In genomic region chr2:218405365-218406208, GRCh38 we compare ENCODE assay signal across 8 cellular contexts. TPM values are rescaled to one million over a fixed set of nuclear protein-coding genes. Genes with fewer than 3 reads are reported as not detected.
DNase-seq lines count a peak whose midpoint lies in the region; ATAC-seq lines count a peak whose summit lies in the region.

No MANE protein-coding gene starts in this region.

- peak overlapping the region; percentile 79 for H3K27ac Mint-ChIP-seq in activated CD4-positive, alpha-beta T cell treated with anti-CD3 and anti-CD28 coated beads for 36 hours
- peak overlapping the region; percentile 80 for H3K27ac Mint-ChIP-seq in activated naive CD8-positive, alpha-beta T cell treated with anti-CD3 and anti-CD28 coated beads, Interleukin-2, amount 50 U/mL, for 24 hours

- H3K36me3 ChIP-seq in subcutaneous abdominal adipose tissue (ENCODE audit: control insufficient read depth in 5 of 5, insufficient read depth in 5 of 5, low read length in 5 of 5): peaks cover 0 to 42% (median 30%) of the 10 kb centered on the region in 5 donors

- H3K27me3 Mint-ChIP-seq in activated CD4-positive, alpha-beta T cell treated with anti-CD3 and anti-CD28 coated beads for 36 hours: peaks cover 5% of the 10 kb centered on the region
- H3K27me3 Mint-ChIP-seq in activated naive CD8-positive, alpha-beta T cell treated with anti-CD3 and anti-CD28 coated beads, Interleukin-2, amount 50 U/mL, for 24 hours: peaks cover 9% of the 10 kb centered on the region

- peak; percentile 50 for DNase-seq in activated CD4-positive, alpha-beta T cell treated with anti-CD3 and anti-CD28 coated beads for 36 hours
- no peak for DNase-seq in activated CD4-positive, alpha-beta T cell treated with anti-CD3 and anti-CD28 coated beads, Interleukin-2, amount 50 U/mL, for 4 hours
- peak; percentile 45 for DNase-seq in activated naive CD8-positive, alpha-beta T cell treated with anti-CD3 and anti-CD28 coated beads, Interleukin-2, amount 50 U/mL, for 24 hours
- DNase-seq in left colon: peak; percentile 57 to 59
- DNase-seq in NCI-H524 treated with DMSO at 0.1 percent for 48 hours (lab: John Stamatoyannopoulos, UW): no peak

- H3K36me3 Mint-ChIP-seq in activated CD4-positive, alpha-beta T cell treated with anti-CD3 and anti-CD28 coated beads for 36 hours (ENCODE audit: low read depth): peaks cover 18% of the 10 kb centered on the region
- H3K36me3 Mint-ChIP-seq in activated naive CD8-positive, alpha-beta T cell treated with anti-CD3 and anti-CD28 coated beads, Interleukin-2, amount 50 U/mL, for 24 hours (ENCODE audit: low read depth): peaks cover 13% of the 10 kb centered on the region

- peak overlapping the region in 4 of 5 donors; percentile 9 to 70 (median 46) for H3K9ac ChIP-seq in subcutaneous abdominal adipose tissue (ENCODE audit: low read length in 5 of 5)

- H3K4me1 ChIP-seq in subcutaneous abdominal adipose tissue (ENCODE audit: control insufficient read depth in 5 of 5, insufficient read depth in 5 of 5, low read length in 5 of 5): peaks cover 12 to 62% (median 54%) of the 10 kb centered on the region in 5 donors

- H3K9me3 ChIP-seq in subcutaneous abdominal adipose tissue (ENCODE audit: control insufficient read depth in 5 of 5, low read length in 5 of 5): no peaks in the 10 kb centered on the region

- peak overlapping the region; percentile 44 to 58 (median 47) for H3K4me3 ChIP-seq in subcutaneous abdominal adipose tissue (ENCODE audit: low read depth in 1 of 5, low read length in 5 of 5)

- no peaks in the 10 kb centered on the region for H3K9me3 Mint-ChIP-seq in activated CD4-positive, alpha-beta T cell treated with anti-CD3 and anti-CD28 coated beads for 36 hours (ENCODE audit: low read depth)
- H3K9me3 Mint-ChIP-seq in activated naive CD8-positive, alpha-beta T cell treated with anti-CD3 and anti-CD28 coated beads, Interleukin-2, amount 50 U/mL, for 24 hours: no peaks in the 10 kb centered on the region

- POLR2A ChIA-PET in activated CD4-positive, alpha-beta T cell treated with anti-CD3 and anti-CD28 coated beads for 36 hours (lab: Charles Lee): no interaction called here

- intact Hi-C loops in activated CD4-positive, alpha-beta T cell treated with anti-CD3 and anti-CD28 coated beads for 36 hours (cut with DNase I, micrococcal nuclease): loop anchor here (1.0 to 10.0 kb wide), 13 partner anchors 9 to 1139 kb away; partner anchors contain the start of genes CNOT9 (in 2 of the 2), USP37 (in 2 of the 2), AAMP (in 1 of the 2) and BCS1L (in 1 of the 2)
- intact Hi-C loops in left colon (cut with DNase I, micrococcal nuclease): loop anchor here in 1 of 2 donors (5.0 kb wide), 1 partner anchor 62 kb away; no protein-coding TSS in a partner anchor

- CTCF ChIA-PET in activated CD4-positive, alpha-beta T cell treated with anti-CD3 and anti-CD28 coated beads for 36 hours (lab: Charles Lee): no interaction called here

- ATAC-seq in activated CD4-positive, alpha-beta T cell treated with anti-CD3 and anti-CD28 coated beads for 36 hours: peak; percentile 0
- ATAC-seq in HG03469 (IDR thresholded peaks at IDR 0.05; ENCODE audit: unreplicated experiment) (peak; percentile 4), left colon (peak; percentile 20), esophagus mucosa (no peak)
- ATAC-seq in activated naive CD8-positive, alpha-beta T cell treated with anti-CD3 and anti-CD28 coated beads, Interleukin-2, amount 50 U/mL, for 24 hours: no peak

- H3K27ac ChIP-seq in subcutaneous abdominal adipose tissue (ENCODE audit: low read depth, low read length): peak overlapping the region; percentile 81

- H3K27me3 ChIP-seq in subcutaneous abdominal adipose tissue (ENCODE audit: control insufficient read depth in 5 of 5, insufficient read depth in 4 of 5, low read length in 5 of 5): no peaks in the 10 kb centered on the region

- H3K4me1 Mint-ChIP-seq in activated CD4-positive, alpha-beta T cell treated with anti-CD3 and anti-CD28 coated beads for 36 hours: peaks cover 40% of the 10 kb centered on the region
- peaks cover 43% of the 10 kb centered on the region for H3K4me1 Mint-ChIP-seq in activated naive CD8-positive, alpha-beta T cell treated with anti-CD3 and anti-CD28 coated beads, Interleukin-2, amount 50 U/mL, for 24 hours

- H3K4me3 Mint-ChIP-seq in activated CD4-positive, alpha-beta T cell treated with anti-CD3 and anti-CD28 coated beads for 36 hours: peak overlapping the region; percentile 74
- H3K4me3 Mint-ChIP-seq in activated naive CD8-positive, alpha-beta T cell treated with anti-CD3 and anti-CD28 coated beads, Interleukin-2, amount 50 U/mL, for 24 hours: peak overlapping the region; percentile 75

RNA-seq across cellular contexts. Expression of gene CTDSP1, which starts 5.9 kb away (rescaled TPM):
- 10 to 100 TPM; 57.7 to 65.4 TPM for total RNA-seq in activated CD4-positive, alpha-beta T cell treated with anti-CD3 and anti-CD28 coated beads for 36 hours
- total RNA-seq in left colon (100 to 1,000 TPM; 153 to 176 TPM), esophagus mucosa (64.2 TPM)

RNA-seq across cellular contexts. Expression of gene VIL1, which starts 13.3 kb away (rescaled TPM):
- not detected for total RNA-seq in activated CD4-positive, alpha-beta T cell treated with anti-CD3 and anti-CD28 coated beads for 36 hours
- total RNA-seq in left colon (100 to 1,000 TPM; 441 to 488 TPM), esophagus mucosa (not detected)

RNA-seq across cellular contexts. Expression of gene SLC11A1, which starts 23.5 kb away (rescaled TPM):
- under 1 TPM; 0.05 to 0.09 TPM for total RNA-seq in activated CD4-positive, alpha-beta T cell treated with anti-CD3 and anti-CD28 coated beads for 36 hours
- 1 to 10 TPM; 1.7 to 2.0 TPM for total RNA-seq in left colon
- 3.5 TPM for total RNA-seq in esophagus mucosa

RNA-seq across cellular contexts. Expression of gene CATIP, which starts 48.9 kb away (rescaled TPM):
- not detected for total RNA-seq in activated CD4-positive, alpha-beta T cell treated with anti-CD3 and anti-CD28 coated beads for 36 hours
- total RNA-seq in left colon (not detected), esophagus mucosa (not detected)

Comparison
In these comparisons a context has a peak if more than half of its experiments do, and no peak if none do; other contexts are left out.
1. DNase-seq: peak in activated CD4-positive, alpha-beta T cell treated with anti-CD3 and anti-CD28 coated beads for 36 hours (single experiment), activated naive CD8-positive, alpha-beta T cell treated with anti-CD3 and anti-CD28 coated beads, Interleukin-2, amount 50 U/mL, for 24 hours (single experiment) and left colon (2 of 2); none in activated CD4-positive, alpha-beta T cell treated with anti-CD3 and anti-CD28 coated beads, Interleukin-2, amount 50 U/mL, for 4 hours (0 of 2) and NCI-H524 treated with DMSO at 0.1 percent for 48 hours (single experiment).
2. ATAC-seq: peak in activated CD4-positive, alpha-beta T cell treated with anti-CD3 and anti-CD28 coated beads for 36 hours (single experiment), HG03469 (single experiment) and left colon (single experiment); none in activated naive CD8-positive, alpha-beta T cell treated with anti-CD3 and anti-CD28 coated beads, Interleukin-2, amount 50 U/mL, for 24 hours (single experiment) and esophagus mucosa (single experiment).
3. RNA of gene VIL1, which starts 13.3 kb away (total RNA-seq): 441 to 488 TPM in left colon; not detected in activated CD4-positive, alpha-beta T cell treated with anti-CD3 and anti-CD28 coated beads for 36 hours and not detected in esophagus mucosa (single experiment); every median in the first group is over 100 times any median in the second.